ENCODE assay signal across 9 cellular contexts in the genomic region with DNA sequence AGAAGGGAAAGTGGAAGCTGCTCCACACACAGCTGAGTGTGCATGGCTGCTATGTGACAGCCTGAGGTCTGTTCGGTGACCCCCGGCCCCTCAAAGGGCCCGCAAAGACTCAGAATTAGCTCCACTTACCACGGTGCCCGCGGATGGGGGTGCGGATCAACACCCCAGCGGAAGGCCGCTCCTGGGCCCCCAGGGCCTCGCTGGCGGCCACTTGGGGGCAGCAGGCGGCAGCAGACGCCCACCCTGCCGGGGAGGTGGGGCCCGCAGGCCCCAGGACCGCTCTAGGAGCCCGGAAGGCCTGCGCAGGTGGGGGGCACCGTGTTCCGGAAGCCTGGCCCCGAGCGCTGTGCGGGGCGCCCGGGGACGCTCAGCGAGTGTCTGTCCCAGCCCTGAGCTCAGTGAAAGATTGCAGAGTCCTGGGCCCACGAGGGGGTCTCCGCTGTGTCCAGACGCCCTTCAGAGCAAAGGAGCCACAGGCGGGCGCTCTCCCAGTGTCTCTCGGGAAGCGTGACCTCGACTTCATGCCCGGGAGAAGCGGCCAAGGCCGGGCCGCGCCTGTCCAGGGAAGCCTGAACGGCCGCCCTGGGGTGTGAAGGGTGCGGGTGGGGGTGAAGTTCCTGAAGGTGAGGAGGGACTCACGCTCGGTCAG.
DNase-seq lines count a peak whose midpoint lies in the region; ATAC-seq and TF ChIP-seq lines count a peak whose summit lies in the region.
"Had no signal": no experiment of that assay in that cellular context is flagged by ENCODE, and none has a peak within 500 bp of the region (broad histone marks: within the 10 kb centered on the region; RNA-seq: fewer than 3 reads in every experiment).

No MANE protein-coding gene starts in this region.

- H3K4me2 ChIP-seq in BLaER1 (peak overlapping the region; percentile 88), parathyroid adenoma (ENCODE audit: low read length) (no peak overlapping the region), mammary epithelial cell (ENCODE audit: insufficient read depth, low read depth, low read length) (no peak overlapping the region)

- H3K4me3 ChIP-seq in BLaER1, result peak overlapping the region; percentile 58
- no peak overlapping the region for H3K4me3 ChIP-seq in parathyroid adenoma (ENCODE audit: low read depth, low read length)
- H3K4me3 ChIP-seq in prostate gland, result no peak overlapping the region
- H3K4me3 ChIP-seq in mammary epithelial cell (replicated peaks in 1 of 3; ENCODE audit: insufficient read depth in 1 of 3, low read depth in 2 of 3, low read length in 3 of 3), result no peak overlapping the region

- H3K27me3 ChIP-seq in BLaER1, result no peaks in the 10 kb centered on the region
- H3K27me3 ChIP-seq in parathyroid adenoma (ENCODE audit: control insufficient read depth, insufficient read depth, low read length), result no peaks in the 10 kb centered on the region
- no peaks in the 10 kb centered on the region for H3K27me3 ChIP-seq in prostate gland (replicated peaks; ENCODE audit: insufficient read depth)
- no peaks in the 10 kb centered on the region for H3K27me3 ChIP-seq in mammary epithelial cell (ENCODE audit: insufficient read depth, low read length)

- H3K9me3 ChIP-seq in BLaER1 (no peaks in the 10 kb centered on the region), parathyroid adenoma (ENCODE audit: control insufficient read depth, low read length) (no peaks in the 10 kb centered on the region), prostate gland (no peaks in the 10 kb centered on the region), mammary epithelial cell (replicated peaks; ENCODE audit: insufficient read depth, low read length) (no peaks in the 10 kb centered on the region)

- no peaks in the 10 kb centered on the region for H3K27me3 Mint-ChIP-seq in activated B cell treated with CpG ODN at 0.5 μM for 24 hours

- no peak for TF ChIP-seq POLR2A in prostate gland (IDR thresholded peaks at IDR 0.05)

- H3K79me2 ChIP-seq in parathyroid adenoma, result no peaks in the 10 kb centered on the region
- H3K79me2 ChIP-seq in mammary epithelial cell (ENCODE audit: insufficient read depth, low read length), result no peaks in the 10 kb centered on the region

- CTCF ChIA-PET in activated B cell treated with CpG ODN at 0.5 μM for 24 hours (lab: Charles Lee) (interaction anchor here (0.6 to 1.7 kb wide), 11 partner anchors 27 to 492 kb away, joined by 3 to 13 read pairs (median 6); no protein-coding TSS in a partner anchor), mammary epithelial cell (lab: Charles Lee; ENCODE audit: low non-redundant PET) (no interaction called here)

- peak overlapping the region; percentile 81 for H3K4me3 Mint-ChIP-seq in activated B cell treated with CpG ODN at 0.5 μM for 24 hours

- intact Hi-C loops in activated B cell treated with CpG ODN at 0.5 μM for 24 hours (cut with micrococcal nuclease) (loop anchor here (1.0 to 2.0 kb wide), 4 partner anchors 62 to 493 kb away; no protein-coding TSS in a partner anchor), head of caudate nucleus (cut with DNase I) (no loop called here), prostate gland (cut with DNase I) (no loop called here), mammary epithelial cell (cut with micrococcal nuclease) (no loop called here)

- BruUV-seq in mammary epithelial cell (replicated peaks; lab: Mats Ljungman, UMichigan), result no TSS peak

- H3K27ac ChIP-seq in BLaER1 (peak overlapping the region; percentile 83), parathyroid adenoma (no peak overlapping the region), prostate gland (no peak overlapping the region), mammary epithelial cell (ENCODE audit: insufficient read depth, low read depth, low read length) (no peak overlapping the region)

- H4K20me1 ChIP-seq in BLaER1 (no peaks in the 10 kb centered on the region), mammary epithelial cell (ENCODE audit: insufficient read depth, low read length) (no peaks in the 10 kb centered on the region)

- peak; percentile 52 for DNase-seq in activated B cell treated with CpG ODN at 0.5 μM for 24 hours
- peak in 38 of 42 donors; percentile 20 to 78 (median 59) for DNase-seq in head of caudate nucleus
- no peak for DNase-seq in prostate gland (ENCODE audit: low spot score)
- DNase-seq in mammary epithelial cell, result no peak
- DNase-seq in NCI-H510A treated with DMSO at 0.1 percent for 48 hours (lab: John Stamatoyannopoulos, UW), result no peak
- DNase-seq: effector memory CD4-positive, alpha-beta T cell had no signal

- peak; percentile 94 for ATAC-seq in activated B cell treated with CpG ODN at 0.5 μM for 24 hours (ENCODE audit: low read depth)
- ATAC-seq in HG03565 (IDR thresholded peaks at IDR 0.05; ENCODE audit: unreplicated experiment), result no peak

- H3K4me1 Mint-ChIP-seq in activated B cell treated with CpG ODN at 0.5 μM for 24 hours, result peaks cover 11% of the 10 kb centered on the region

- peak overlapping the region; percentile 38 for H2AFZ ChIP-seq in parathyroid adenoma
- H2AFZ ChIP-seq in mammary epithelial cell (ENCODE audit: low read depth, low read length), result no peak overlapping the region

- no peaks in the 10 kb centered on the region for H3K36me3 Mint-ChIP-seq in activated B cell treated with CpG ODN at 0.5 μM for 24 hours (ENCODE audit: low read depth)

- in situ Hi-C loops in mammary epithelial cell (cut with MboI; ENCODE audit: low sequenced_read_pairs in 2 of 2), result no loop called here

- POLR2A ChIA-PET in activated B cell treated with CpG ODN at 0.5 μM for 24 hours (lab: Charles Lee), result interaction anchor here (1.3 kb wide), 1 partner anchor 486 kb away, joined by 3 read pairs; no protein-coding TSS in a partner anchor

- dilution Hi-C loops in mammary epithelial cell (cut with HindIII; ENCODE audit: low sequenced_read_pairs), result no loop called here

- H3K9ac ChIP-seq in BLaER1 (peak overlapping the region; percentile 71), parathyroid adenoma (no peak overlapping the region), mammary epithelial cell (ENCODE audit: insufficient read depth, low read length) (no peak overlapping the region)

- H3K4me1 ChIP-seq in BLaER1, result peaks cover 45% of the 10 kb centered on the region
- H3K4me1 ChIP-seq in parathyroid adenoma, result no peaks in the 10 kb centered on the region
- H3K4me1 ChIP-seq in prostate gland (replicated peaks), result no peaks in the 10 kb centered on the region
- peaks cover 18% of the 10 kb centered on the region for H3K4me1 ChIP-seq in mammary epithelial cell (ENCODE audit: insufficient read depth, low read length)

- no peaks in the 10 kb centered on the region for H3K9me3 Mint-ChIP-seq in activated B cell treated with CpG ODN at 0.5 μM for 24 hours

- peak overlapping the region; percentile 68 for H3K27ac Mint-ChIP-seq in activated B cell treated with CpG ODN at 0.5 μM for 24 hours

- 49% methylated on average over 28 of the region's 45 CpGs for WGBS in prostate gland
- WGBS in mammary epithelial cell (ENCODE audit: low coverage, missing lambda C conversion rate), result 82% methylated on average over 10 of the region's 45 CpGs

- TF ChIP-seq CTCF in activated B cell treated with CpG ODN at 0.5 μM for 24 hours (IDR thresholded peaks at IDR 0.05) (no peak), parathyroid adenoma (IDR thresholded peaks at IDR 0.05) (no peak), prostate gland (IDR thresholded peaks at IDR 0.05) (no peak), mammary epithelial cell (conservative IDR thresholded peaks at IDR 0.05 in 1 of 2, IDR thresholded peaks at IDR 0.05 in 1 of 2; ENCODE audit: extremely low read depth in 1 of 2, insufficient read depth in 1 of 2, low read depth in 1 of 2, low read length in 2 of 2) (no peak)

- H3K36me3 ChIP-seq in BLaER1 (no peaks in the 10 kb centered on the region), parathyroid adenoma (ENCODE audit: control insufficient read depth, insufficient read depth, low read length) (no peaks in the 10 kb centered on the region), prostate gland (no peaks in the 10 kb centered on the region), mammary epithelial cell (ENCODE audit: insufficient read depth, low read length) (no peaks in the 10 kb centered on the region)

Comparison
In these comparisons a context has a peak if more than half of its experiments do, and no peak if none do; other contexts are left out.
1. DNase-seq: peak in activated B cell treated with CpG ODN at 0.5 μM for 24 hours (single experiment) and head of caudate nucleus (38 of 42); none in prostate gland (single experiment), mammary epithelial cell (single experiment) and NCI-H510A treated with DMSO at 0.1 percent for 48 hours (single experiment).